8 cellular contexts compared by ENCODE assay signal in genomic region chr1:16740042-16740964, GRCh38. TPM values are rescaled to one million over a fixed set of nuclear protein-coding genes. Genes with fewer than 3 reads are reported as not detected.
DNase-seq lines count a peak whose midpoint lies in the region; ATAC-seq, FAIRE-seq and TF ChIP-seq lines count a peak whose summit lies in the region.
"Not testable (repeated sequence)": the region's sequence is repeated elsewhere in the genome, so short reads cannot be mapped to it uniquely, and the experiment has no call there.

Gene RNU1-4, plus strand, starts transcription at chr1:16740516.

- H3K4me3 Mint-ChIP-seq in activated CD4-positive, alpha-beta T cell treated with anti-CD3 and anti-CD28 coated beads, Interleukin-2, amount 10 ng/mL, durations not matched to agents 24 days and 14 days; stimulated activated naive B cell treated with anti-CD40 and anti-IgM and Interleukin-4, amounts not matched to agents 10 μg/mL and 1 μg/mL and 100 μg/mL, for 72 hours: not testable (repeated sequence)

- not testable (repeated sequence) for H3K36me3 ChIP-seq in right lobe of liver

- not testable (repeated sequence) for TF ChIP-seq CTCF in right lobe of liver (IDR thresholded peaks at IDR 0.05)

- not testable (repeated sequence) for H3K27me3 Mint-ChIP-seq in activated CD4-positive, alpha-beta T cell treated with anti-CD3 and anti-CD28 coated beads, Interleukin-2, amount 10 ng/mL, durations not matched to agents 24 days and 14 days; stimulated activated naive B cell treated with anti-CD40 and anti-IgM and Interleukin-4, amounts not matched to agents 10 μg/mL and 1 μg/mL and 100 μg/mL, for 72 hours

- H3K4me1 ChIP-seq in right lobe of liver: not testable (repeated sequence)

- not testable (repeated sequence) for H3K9me3 ChIP-seq in right lobe of liver

- FAIRE-seq in colon (lab: Jason Lieb, UNC): peak; percentile 87

- not testable (repeated sequence) for TF ChIP-seq POLR2A in right lobe of liver (IDR thresholded peaks at IDR 0.05)

- not testable (repeated sequence) for H3K27me3 ChIP-seq in right lobe of liver

- H3K4me3 ChIP-seq in right lobe of liver: not testable (repeated sequence)

- WGBS in right lobe of liver (ENCODE audit: insufficient coverage, low coverage, low lambda C conversion rate, missing lambda C conversion rate): no CpG with 5 or more reads among the region's 46 CpGs

- H3K27ac ChIP-seq in right lobe of liver: not testable (repeated sequence)

- not testable (repeated sequence) for DNase-seq in activated CD4-positive, alpha-beta T cell treated with anti-CD3 and anti-CD28 coated beads, Interleukin-2, amount 10 ng/mL, durations not matched to agents 24 days and 14 days; right lobe of liver; stimulated activated naive B cell treated with anti-CD40 and anti-IgM and Interleukin-4, amounts not matched to agents 10 μg/mL and 1 μg/mL and 100 μg/mL, for 72 hours

- not testable (repeated sequence) for H3K4me1 Mint-ChIP-seq in activated CD4-positive, alpha-beta T cell treated with anti-CD3 and anti-CD28 coated beads, Interleukin-2, amount 10 ng/mL, durations not matched to agents 24 days and 14 days; stimulated activated naive B cell treated with anti-CD40 and anti-IgM and Interleukin-4, amounts not matched to agents 10 μg/mL and 1 μg/mL and 100 μg/mL, for 72 hours

- H3K9me3 Mint-ChIP-seq in activated CD4-positive, alpha-beta T cell treated with anti-CD3 and anti-CD28 coated beads, Interleukin-2, amount 10 ng/mL, durations not matched to agents 24 days and 14 days; stimulated activated naive B cell treated with anti-CD40 and anti-IgM and Interleukin-4, amounts not matched to agents 10 μg/mL and 1 μg/mL and 100 μg/mL, for 72 hours: not testable (repeated sequence)

- intact Hi-C loops in activated CD4-positive, alpha-beta T cell treated with anti-CD3 and anti-CD28 coated beads, Interleukin-2, amount 10 ng/mL, durations not matched to agents 24 days and 14 days (cut with micrococcal nuclease); right lobe of liver (cut with DNase I): not testable (repeated sequence)

- H3K36me3 Mint-ChIP-seq in activated CD4-positive, alpha-beta T cell treated with anti-CD3 and anti-CD28 coated beads, Interleukin-2, amount 10 ng/mL, durations not matched to agents 24 days and 14 days (ENCODE audit: low read depth); stimulated activated naive B cell treated with anti-CD40 and anti-IgM and Interleukin-4, amounts not matched to agents 10 μg/mL and 1 μg/mL and 100 μg/mL, for 72 hours: not testable (repeated sequence)

- ATAC-seq in GM18498 (IDR thresholded peaks at IDR 0.05; ENCODE audit: unreplicated experiment) (peak; percentile 95), GM19467 (IDR thresholded peaks at IDR 0.05; ENCODE audit: unreplicated experiment) (peak; percentile 99), HG02759 (IDR thresholded peaks at IDR 0.05; ENCODE audit: unreplicated experiment) (peak; percentile 93), HG03378 (IDR thresholded peaks at IDR 0.05; ENCODE audit: unreplicated experiment) (peak; percentile 77), right lobe of liver (peak; percentile 95 to 100 (median 99))
- ATAC-seq in stimulated activated naive B cell treated with anti-CD40 and anti-IgM and Interleukin-4, amounts not matched to agents 10 μg/mL and 1 μg/mL and 100 μg/mL, for 72 hours (replicated peaks): peak; percentile 98

- not testable (repeated sequence) for H3K27ac Mint-ChIP-seq in activated CD4-positive, alpha-beta T cell treated with anti-CD3 and anti-CD28 coated beads, Interleukin-2, amount 10 ng/mL, durations not matched to agents 24 days and 14 days; stimulated activated naive B cell treated with anti-CD40 and anti-IgM and Interleukin-4, amounts not matched to agents 10 μg/mL and 1 μg/mL and 100 μg/mL, for 72 hours

RNA-seq across cellular contexts. Expression of gene RNU1-4, which starts in this region (rescaled TPM):
- 1,962 and 2,189 TPM in 2 replicates for total RNA-seq in activated CD4-positive, alpha-beta T cell treated with anti-CD3 and anti-CD28 coated beads, Interleukin-2, amount 10 ng/mL, durations not matched to agents 24 days and 14 days
- 1,000 to 10,000 TPM in 3 of 6 experiments, 100 to 1,000 TPM in 1, under 1 TPM in 2; under 0.01 to 3,377 (median 977) TPM for total RNA-seq in right lobe of liver
